28 cellular contexts compared by ENCODE assay signal in genomic region chr21:27643326-27643725, GRCh38.
DNase-seq lines count a peak whose midpoint lies in the region; ATAC-seq, FAIRE-seq and TF ChIP-seq lines count a peak whose summit lies in the region.
"Had no signal": no experiment of that assay in that cellular context is flagged by ENCODE, and none has a peak within 500 bp of the region (broad histone marks: within the 10 kb centered on the region; RNA-seq: fewer than 3 reads in every experiment).

No MANE protein-coding gene starts in this region.

- H3K4me1 ChIP-seq in IMR-90 (ENCODE audit: control insufficient read depth, insufficient read depth, low read length): no peaks in the 10 kb centered on the region; the same call in 1 of the 2 replicates
- no peaks in the 10 kb centered on the region for H3K4me1 ChIP-seq in endodermal cell (ENCODE audit: control insufficient read depth, insufficient read depth, low read length)
- H3K4me1 ChIP-seq in lower lobe of right lung: no peaks in the 10 kb centered on the region
- H3K4me1 ChIP-seq: BE2C, BLaER1 had no signal

- H3K23ac ChIP-seq in IMR-90 (ENCODE audit: low read depth, low read length): no peak overlapping the region

- TF ChIP-seq POLR2A in IMR-90 (IDR thresholded peaks at IDR 0.05; ENCODE audit: low read depth, low read length) (no peak), GM12891 (IDR thresholded peaks at IDR 0.05; ENCODE audit: low read depth, low read length) (no peak)

- H2AFZ ChIP-seq in IMR-90 (replicated peaks; ENCODE audit: low read length, poor library complexity): no peak overlapping the region

- no peak for TF ChIP-seq CTCF in IMR-90 (conservative IDR thresholded peaks at IDR 0.05; ENCODE audit: low read depth, low read length)
- no peak for TF ChIP-seq CTCF in endodermal cell (conservative IDR thresholded peaks at IDR 0.05)
- TF ChIP-seq CTCF in fibroblast of pulmonary artery (IDR thresholded peaks at IDR 0.05; ENCODE audit: low read length, missing control alignments): no peak
- TF ChIP-seq CTCF in lower lobe of right lung (IDR thresholded peaks at IDR 0.05): no peak

- DNase-seq in IMR-90 (no peak), endodermal cell (no peak), fibroblast of gingiva (ENCODE audit: low read depth) (peak; percentile 62), fibroblast of pulmonary artery (ENCODE audit: low read depth) (peak; percentile 5), ureter (ENCODE audit: low spot score) (no peak), GM12891 (ENCODE audit: insufficient read length, low spot score) (no peak), lower lobe of right lung (no peak)
- DNase-seq in activated naive CD8-positive, alpha-beta T cell treated with anti-CD3 and anti-CD28 coated beads for 36 hours: no peak
- DNase-seq: 8988T; ACHN; BE2C; C1 segment of cervical spinal cord; CD4-positive, alpha-beta memory T cell; CD4-positive, CD25-positive, alpha-beta regulatory T cell; CD8-positive, alpha-beta memory T cell; COR-L47; DMS 273 treated with DMSO at 0.1 percent for 48 hours; DMS153; DMS53; DMS79; DND-41; EL; GDM1 had no signal

- no peak overlapping the region for H3K27ac ChIP-seq in IMR-90 (ENCODE audit: insufficient read depth, low read length)
- no peak overlapping the region for H3K27ac ChIP-seq in endodermal cell (ENCODE audit: low read depth, low read length)
- no peak overlapping the region for H3K27ac ChIP-seq in lower lobe of right lung
- H3K27ac ChIP-seq: BLaER1 had no signal

- intact Hi-C loops in IMR-90 (cut with micrococcal nuclease): loop anchor here (2.0 kb wide), 1 partner anchor 31 kb away; no protein-coding TSS in a partner anchor
- intact Hi-C loops in lower lobe of right lung (cut with DNase I): no loop called here

- no peaks in the 10 kb centered on the region for H3K79me1 ChIP-seq in IMR-90 (ENCODE audit: low read depth in 1 of 2, low read length in 2 of 2)

- H3K36me3 ChIP-seq in IMR-90 (ENCODE audit: control insufficient read depth, insufficient read depth, low read length): no peaks in the 10 kb centered on the region
- no peaks in the 10 kb centered on the region for H3K36me3 ChIP-seq in endodermal cell (ENCODE audit: control insufficient read depth, insufficient read depth, low read length)
- H3K36me3 ChIP-seq in lower lobe of right lung: no peaks in the 10 kb centered on the region
- H3K36me3 ChIP-seq: BE2C, BLaER1 had no signal

- H3K4me3 Mint-ChIP-seq in endodermal cell: no peak overlapping the region
- no peak overlapping the region for H3K4me3 Mint-ChIP-seq in activated naive CD8-positive, alpha-beta T cell treated with anti-CD3 and anti-CD28 coated beads for 36 hours
- H3K4me3 Mint-ChIP-seq: CD14-positive monocyte; CD4-positive, alpha-beta memory T cell; CD4-positive, CD25-positive, alpha-beta regulatory T cell; CD8-positive, alpha-beta memory T cell had no signal

- no peak for FAIRE-seq in GM12891 (lab: Jason Lieb, UNC)
- FAIRE-seq: A204.1, GM12878, GM19239 had no signal

- H3K18ac ChIP-seq in IMR-90 (ENCODE audit: low read depth, low read length): peak overlapping the region; percentile 31; the same call in 1 of the 2 replicates

- no peaks in the 10 kb centered on the region for H3K27me3 ChIP-seq in IMR-90 (ENCODE audit: control insufficient read depth, insufficient read depth, low read length)
- H3K27me3 ChIP-seq in endodermal cell (ENCODE audit: control insufficient read depth, insufficient read depth, low read length, poor library complexity, severe bottlenecking): no peaks in the 10 kb centered on the region
- no peaks in the 10 kb centered on the region for H3K27me3 ChIP-seq in lower lobe of right lung (ENCODE audit: low read depth)
- H3K27me3 ChIP-seq: BE2C, BLaER1 had no signal

- H2BK20ac ChIP-seq in IMR-90 (ENCODE audit: low read depth, low read length): no peak overlapping the region

- no peak overlapping the region for H4K5ac ChIP-seq in IMR-90 (ENCODE audit: low read depth, low read length)

- H2BK15ac ChIP-seq in IMR-90 (ENCODE audit: low read depth, low read length): no peak overlapping the region

- no peak overlapping the region for H4K8ac ChIP-seq in IMR-90 (ENCODE audit: low read depth in 2 of 2, low read length in 2 of 2)

- peaks cover 4% of the 10 kb centered on the region for H3K9me3 Mint-ChIP-seq in endodermal cell
- peaks cover 3% of the 10 kb centered on the region for H3K9me3 Mint-ChIP-seq in activated naive CD8-positive, alpha-beta T cell treated with anti-CD3 and anti-CD28 coated beads for 36 hours

- BruUV-seq in IMR-90 (replicated peaks; lab: Mats Ljungman, UMichigan): no TSS peak

- in situ Hi-C loops in IMR-90 (cut with MboI; ENCODE audit: low sequenced_read_pairs): no loop called here

- no peak overlapping the region for H4K91ac ChIP-seq in IMR-90 (ENCODE audit: insufficient read depth, low read depth, low read length)

- H3K4me3 ChIP-seq in IMR-90 (ENCODE audit: insufficient read depth, low read depth, low read length) (no peak overlapping the region), endodermal cell (ENCODE audit: low read length) (peak overlapping the region; percentile 37), fibroblast of pulmonary artery (replicated peaks; ENCODE audit: low read depth, low read length) (no peak overlapping the region), lower lobe of right lung (no peak overlapping the region)
- H3K4me3 ChIP-seq: BLaER1, GM12878 had no signal

- no peak overlapping the region for H3K14ac ChIP-seq in IMR-90 (replicated peaks; ENCODE audit: low read depth, low read length)

- H3K9ac ChIP-seq in IMR-90 (ENCODE audit: low read depth, low read length) (no peak overlapping the region), endodermal cell (ENCODE audit: extremely low read depth, low read length, poor library complexity, severe bottlenecking) (no peak overlapping the region)
- H3K9ac ChIP-seq: BLaER1 had no signal

- no peaks in the 10 kb centered on the region for H3K9me1 ChIP-seq in IMR-90 (ENCODE audit: insufficient read depth, low read length)

- no peak overlapping the region for H3K56ac ChIP-seq in IMR-90 (ENCODE audit: extremely low read depth, insufficient read depth, low read length)

- CTCF ChIA-PET in IMR-90 (lab: Yijun Ruan, JAX): no interaction called here

- POLR2A ChIA-PET in IMR-90 (lab: Charles Lee; ENCODE audit: unreplicated experiment): no interaction called here

- no peak overlapping the region for H2BK120ac ChIP-seq in IMR-90 (ENCODE audit: low read depth, low read length)

- ATAC-seq in IMR-90 (ENCODE audit: low read depth) (no peak), lower lobe of right lung (no peak)
- ATAC-seq: GM12878 had no signal

- no peaks in the 10 kb centered on the region for H3K27me3 Mint-ChIP-seq in endodermal cell (ENCODE audit: insufficient read depth)
- H3K27me3 Mint-ChIP-seq in activated naive CD8-positive, alpha-beta T cell treated with anti-CD3 and anti-CD28 coated beads for 36 hours: no peaks in the 10 kb centered on the region
- H3K27me3 Mint-ChIP-seq: CD4-positive, alpha-beta memory T cell; CD4-positive, CD25-positive, alpha-beta regulatory T cell; CD8-positive, alpha-beta memory T cell had no signal

- H3K4me2 ChIP-seq in IMR-90 (ENCODE audit: low read depth, low read length): no peak overlapping the region
- H3K4me2 ChIP-seq: BLaER1 had no signal

- H3K4me1 Mint-ChIP-seq in endodermal cell: no peaks in the 10 kb centered on the region
- no peaks in the 10 kb centered on the region for H3K4me1 Mint-ChIP-seq in activated naive CD8-positive, alpha-beta T cell treated with anti-CD3 and anti-CD28 coated beads for 36 hours
- H3K4me1 Mint-ChIP-seq: CD14-positive monocyte; CD4-positive, alpha-beta memory T cell; CD4-positive, CD25-positive, alpha-beta regulatory T cell; CD8-positive, alpha-beta memory T cell had no signal

- no CpG with 5 or more reads among the region's 1 CpG for WGBS in IMR-90 (ENCODE audit: extremely low coverage in 2 of 2, insufficient read length in 1 of 2), 2 experiments
- 94 to 100% methylated on average over 1 of the region's 1 CpG for WGBS in endodermal cell (ENCODE audit: insufficient coverage in 1 of 2, insufficient read length in 1 of 2), 2 experiments

- H2AK5ac ChIP-seq in IMR-90 (ENCODE audit: low read depth, low read length): no peak overlapping the region

- H3K4ac ChIP-seq in IMR-90 (ENCODE audit: low read depth, low read length): no peak overlapping the region

- peaks cover 7% of the 10 kb centered on the region for H3K36me3 Mint-ChIP-seq in endodermal cell (ENCODE audit: low read depth)
- H3K36me3 Mint-ChIP-seq in activated naive CD8-positive, alpha-beta T cell treated with anti-CD3 and anti-CD28 coated beads for 36 hours: no peaks in the 10 kb centered on the region
- H3K36me3 Mint-ChIP-seq: CD14-positive monocyte; CD4-positive, alpha-beta memory T cell; CD4-positive, CD25-positive, alpha-beta regulatory T cell; CD8-positive, alpha-beta memory T cell had no signal

- dilution Hi-C loops in IMR-90 (cut with HindIII; ENCODE audit: low sequenced_read_pairs, unreplicated experiment): no loop called here

- H3K27ac Mint-ChIP-seq in endodermal cell: no peak overlapping the region
- H3K27ac Mint-ChIP-seq in activated naive CD8-positive, alpha-beta T cell treated with anti-CD3 and anti-CD28 coated beads for 36 hours: no peak overlapping the region
- H3K27ac Mint-ChIP-seq: CD14-positive monocyte; CD4-positive, alpha-beta memory T cell; CD4-positive, CD25-positive, alpha-beta regulatory T cell; CD8-positive, alpha-beta memory T cell had no signal

- H2AK9ac ChIP-seq in IMR-90 (replicated peaks; ENCODE audit: low read depth, low read length, poor library complexity): no peak overlapping the region

- H3K9me3 ChIP-seq in IMR-90 (ENCODE audit: control insufficient read depth, insufficient read depth, low read length) (no peaks in the 10 kb centered on the region), endodermal cell (ENCODE audit: control insufficient read depth, low read length) (peaks cover 7% of the 10 kb centered on the region), lower lobe of right lung (no peaks in the 10 kb centered on the region)
- H3K9me3 ChIP-seq: BE2C, BLaER1 had no signal

- TF ChIP-seq RAD21 in IMR-90 (IDR thresholded peaks at IDR 0.05; ENCODE audit: low read length): no peak

- H4K20me1 ChIP-seq in IMR-90 (ENCODE audit: insufficient read depth, low read length): no peaks in the 10 kb centered on the region
- H4K20me1 ChIP-seq: BLaER1 had no signal

- no peak overlapping the region for H2BK5ac ChIP-seq in IMR-90 (ENCODE audit: low read depth, low read length, poor library complexity, severe bottlenecking)

TF ChIP-seq in IMR-90, 13 proteins besides CTCF, POLR2A, EP300 and RAD21:
- TF ChIP-seq CEBPB (IDR thresholded peaks at IDR 0.05; ENCODE audit: low read depth, low read length) (peak; percentile 76), SMC3 (IDR thresholded peaks at IDR 0.05; ENCODE audit: low read depth, low read length) (no peak)

TF ChIP-seq in GM12891, 5 proteins besides CTCF, POLR2A, EP300 and RAD21:
- no peak for TF ChIP-seq SPI1 (IDR thresholded peaks at IDR 0.05; ENCODE audit: low read depth, low read length)
- no peak for TF ChIP-seq PAX5 (IDR thresholded peaks at IDR 0.05; ENCODE audit: insufficient read depth, low read length, severe bottlenecking)
- TF ChIP-seq TAF1 (IDR thresholded peaks at IDR 0.05; ENCODE audit: low read depth, low read length): no peak
- TF ChIP-seq POLR2AphosphoS5 (IDR thresholded peaks at IDR 0.05; ENCODE audit: low read depth, low read length): no peak
- no peak for TF ChIP-seq POU2F2 (IDR thresholded peaks at IDR 0.05; ENCODE audit: low read depth, low read length)

Comparison
In these comparisons a context has a peak if more than half of its experiments do, and no peak if none do; other contexts are left out.
1. DNase-seq: peak in fibroblast of gingiva (single experiment) and fibroblast of pulmonary artery (single experiment); none in IMR-90 (single experiment), endodermal cell (single experiment), ureter (single experiment), GM12891 (single experiment), activated naive CD8-positive, alpha-beta T cell treated with anti-CD3 and anti-CD28 coated beads for 36 hours (single experiment) and lower lobe of right lung (single experiment).